ENCODE assay signal across 9 cellular contexts in the genomic region with DNA sequence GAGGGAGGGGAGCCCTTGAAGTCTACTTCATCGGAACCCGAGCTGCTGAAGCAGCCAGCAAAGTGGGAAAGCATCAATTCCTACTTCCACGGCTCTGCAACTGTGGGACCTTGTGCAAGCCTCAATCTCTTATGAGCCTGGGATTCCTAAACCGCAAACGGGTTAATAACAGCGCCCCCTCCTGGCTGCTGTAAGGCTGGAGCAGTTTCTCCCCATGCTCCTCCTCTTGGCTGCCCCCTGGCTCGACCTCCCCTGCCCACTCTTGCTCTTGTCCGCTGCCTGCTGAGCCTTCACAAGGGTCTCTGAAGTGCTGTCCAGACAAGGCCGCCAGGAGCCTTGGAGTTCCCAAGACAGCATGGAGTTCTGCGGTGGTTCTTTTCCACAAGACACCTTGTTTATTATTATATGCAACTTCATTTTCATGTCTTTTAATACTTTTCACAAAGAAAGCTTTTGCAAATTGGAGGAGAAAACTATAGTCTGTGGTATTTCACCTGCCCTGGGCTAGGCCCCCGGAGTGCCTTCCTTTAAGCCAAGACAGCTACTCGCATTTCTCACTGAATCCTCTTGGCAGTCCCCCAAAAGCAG.
DNase-seq lines count a peak whose midpoint lies in the region; ATAC-seq, FAIRE-seq and TF ChIP-seq lines count a peak whose summit lies in the region.
"Had no signal": no experiment of that assay in that cellular context is flagged by ENCODE, and none has a peak within 500 bp of the region (broad histone marks: within the 10 kb centered on the region; RNA-seq: fewer than 3 reads in every experiment).

No MANE protein-coding gene starts in this region.

- H3K27me3 Mint-ChIP-seq in T-helper 2 cell treated with Interferon-gamma antibody and Interleukin-4, amounts not matched to agents 5 μg/mL and 100 μg/mL, for 36 hours (ENCODE audit: low read depth): no peaks in the 10 kb centered on the region

- no peak for TF ChIP-seq POLR2A in GM12891 (IDR thresholded peaks at IDR 0.05; ENCODE audit: low read depth, low read length)

- H3K4me1 Mint-ChIP-seq in T-helper 2 cell treated with Interferon-gamma antibody and Interleukin-4, amounts not matched to agents 5 μg/mL and 100 μg/mL, for 36 hours (ENCODE audit: low read depth): no peaks in the 10 kb centered on the region

- no peaks in the 10 kb centered on the region for H3K9me3 Mint-ChIP-seq in T-helper 2 cell treated with Interferon-gamma antibody and Interleukin-4, amounts not matched to agents 5 μg/mL and 100 μg/mL, for 36 hours

- H3K27ac Mint-ChIP-seq in T-helper 2 cell treated with Interferon-gamma antibody and Interleukin-4, amounts not matched to agents 5 μg/mL and 100 μg/mL, for 36 hours: no peak overlapping the region

- H3K4me3 Mint-ChIP-seq in T-helper 2 cell treated with Interferon-gamma antibody and Interleukin-4, amounts not matched to agents 5 μg/mL and 100 μg/mL, for 36 hours: no peak overlapping the region

- DNase-seq in AG10803 (ENCODE audit: low read depth) (no peak), GM12891 (ENCODE audit: insufficient read length, low spot score) (peak; percentile 41), SK-MEL-5 (ENCODE audit: low read depth, low spot score) (peak; percentile 78), iPS-NIHi7 (ENCODE audit: extremely low spot score) (peak; percentile 94), NCI-H446 (lab: John Stamatoyannopoulos, UW) (no peak)
- DNase-seq in T-helper 2 cell treated with Interferon-gamma antibody and Interleukin-4, amounts not matched to agents 5 μg/mL and 100 μg/mL, for 36 hours (ENCODE audit: low spot score): no peak
- no peak for DNase-seq in activated CD8-positive, alpha-beta memory T cell treated with anti-CD3 and anti-CD28 coated beads, Interleukin-2, amount 50 U/mL, for 4 hours
- DNase-seq: psoas muscle had no signal

- TF ChIP-seq CTCF in AG10803 (conservative IDR thresholded peaks at IDR 0.05; ENCODE audit: low read length): peak; percentile 20

- FAIRE-seq in GM12891 (lab: Jason Lieb, UNC): no peak

- no peak overlapping the region for H3K4me3 ChIP-seq in AG10803 (ENCODE audit: low read length)
- H3K4me3 ChIP-seq: psoas muscle had no signal

- in situ Hi-C loops in SK-MEL-5 (cut with HindIII; ENCODE audit: low pct_unique_long_range_greater_than_20kb, low sequenced_read_pairs): no loop called here

- no peaks in the 10 kb centered on the region for H3K36me3 Mint-ChIP-seq in T-helper 2 cell treated with Interferon-gamma antibody and Interleukin-4, amounts not matched to agents 5 μg/mL and 100 μg/mL, for 36 hours (ENCODE audit: low read depth)

- no peak for ATAC-seq in GM18519 (IDR thresholded peaks at IDR 0.05; ENCODE audit: low FRiP score, unreplicated experiment)

TF ChIP-seq in GM12891, 5 proteins besides CTCF, POLR2A, EP300 and RAD21:
- TF ChIP-seq TAF1 (IDR thresholded peaks at IDR 0.05; ENCODE audit: low read depth, low read length) (no peak), POU2F2 (IDR thresholded peaks at IDR 0.05; ENCODE audit: low read depth, low read length) (no peak), PAX5 (IDR thresholded peaks at IDR 0.05; ENCODE audit: insufficient read depth, low read length, severe bottlenecking) (no peak), SPI1 (IDR thresholded peaks at IDR 0.05; ENCODE audit: low read depth, low read length) (no peak), POLR2AphosphoS5 (IDR thresholded peaks at IDR 0.05; ENCODE audit: low read depth, low read length) (no peak)

Comparison
In these comparisons a context has a peak if more than half of its experiments do, and no peak if none do; other contexts are left out.
1. DNase-seq: peak in GM12891 (single experiment), SK-MEL-5 (single experiment) and iPS-NIHi7 (single experiment); none in AG10803 (single experiment), NCI-H446 (0 of 2), T-helper 2 cell treated with Interferon-gamma antibody and Interleukin-4, amounts not matched to agents 5 μg/mL and 100 μg/mL, for 36 hours (single experiment) and activated CD8-positive, alpha-beta memory T cell treated with anti-CD3 and anti-CD28 coated beads, Interleukin-2, amount 50 U/mL, for 4 hours (single experiment).